1 cellular context compared by ENCODE assay signal in the genomic region with DNA sequence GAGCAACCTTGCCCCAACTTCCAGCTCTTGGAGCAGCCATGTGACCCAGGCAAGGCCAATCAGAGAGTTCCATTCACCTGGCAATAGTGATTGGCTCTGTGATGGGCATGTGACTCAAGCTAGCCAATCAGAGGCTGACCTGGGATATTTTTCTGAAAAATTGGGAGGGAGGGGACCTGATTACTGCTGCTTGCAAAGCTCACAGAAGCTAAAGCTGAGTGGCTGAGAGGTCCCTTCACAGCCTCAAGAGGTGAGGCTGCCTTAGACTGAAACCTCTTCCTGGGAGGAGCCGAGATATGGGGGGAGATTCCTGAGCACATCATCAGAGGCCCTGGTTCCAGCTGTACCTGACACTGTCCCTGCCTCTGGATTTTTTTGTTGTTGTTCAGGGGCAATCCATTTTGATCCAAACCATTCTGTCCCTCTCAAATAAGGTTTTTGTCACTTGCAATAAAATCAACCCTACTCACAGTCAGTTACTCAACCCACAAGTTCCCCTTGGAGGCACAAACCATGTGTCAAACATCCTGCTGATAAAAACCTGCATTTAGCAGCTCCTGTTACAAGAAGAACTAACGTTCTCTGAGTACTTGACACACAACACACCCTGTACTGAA.
TF ChIP-seq lines count a peak whose summit lies in the region.

No MANE protein-coding gene starts in this region.

TF ChIP-seq in H1, 55 proteins besides CTCF, POLR2A, EP300 and RAD21:
- TF ChIP-seq ATF3 (IDR thresholded peaks at IDR 0.05; ENCODE audit: insufficient read depth, low read depth, low read length) (0 out of 2 replicates have a peak, but pooled peaks have one; percentile 32), GTF2F1 (IDR thresholded peaks at IDR 0.05; ENCODE audit: borderline replicate concordance, low read depth, low read length) (no peak), USF2 (IDR thresholded peaks at IDR 0.05; ENCODE audit: low read length) (peak; percentile 71)
TF ChIP-seq in H1: peak in this region for 2.
